In the genomic region with DNA sequence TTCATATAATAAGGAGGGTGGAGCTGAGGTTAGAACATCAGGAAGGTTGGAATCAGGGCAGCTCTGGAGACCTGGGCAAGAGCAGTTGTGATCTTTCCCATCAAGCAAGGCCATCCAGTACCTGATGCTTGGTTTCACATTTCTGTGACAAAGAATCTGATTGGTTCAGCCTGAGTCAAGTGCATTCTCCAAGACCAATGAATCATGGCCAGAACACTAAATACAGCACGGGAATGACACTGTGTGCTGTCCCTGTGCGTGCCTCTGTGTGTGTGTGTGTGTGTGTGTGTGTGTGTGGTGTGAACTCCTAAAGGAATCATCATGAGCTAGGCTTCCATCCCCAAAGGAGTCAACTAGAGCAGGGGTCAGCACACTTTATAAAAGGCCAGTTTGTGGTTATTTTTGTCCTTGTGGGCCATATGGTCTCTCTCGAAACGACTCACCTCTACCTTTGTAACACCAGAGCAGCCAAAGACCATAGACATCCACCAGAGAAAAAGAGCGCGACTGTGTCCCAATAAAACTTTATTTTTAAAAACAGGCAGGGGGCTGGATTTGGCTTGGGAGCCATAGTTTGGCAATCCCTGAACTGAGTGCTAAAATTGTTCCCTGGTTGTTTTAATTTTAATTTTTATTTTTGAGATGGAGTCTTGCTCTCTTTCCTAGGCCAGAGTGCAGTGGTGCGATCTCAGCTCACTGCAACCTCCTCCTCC, we compare ENCODE assay signal across 14 cellular contexts.
DNase-seq lines count a peak whose midpoint lies in the region; TF ChIP-seq lines count a peak whose summit lies in the region.
"Had no signal": no experiment of that assay in that cellular context is flagged by ENCODE, and none has a peak within 500 bp of the region (broad histone marks: within the 10 kb centered on the region; RNA-seq: fewer than 3 reads in every experiment).

No MANE protein-coding gene starts in this region.

- CTCF ChIA-PET in Caco-2 (lab: Charles Lee), result no interaction called here

- POLR2A ChIA-PET in Caco-2 (lab: Charles Lee), result no interaction called here

- no peak overlapping the region for H3K4me3 Mint-ChIP-seq in Caco-2 (ENCODE audit: unreplicated experiment)
- H3K4me3 Mint-ChIP-seq: activated CD4-positive, alpha-beta memory T cell treated with anti-CD3 and anti-CD28 coated beads, Interleukin-2, amount 10 ng/mL, durations not matched to agents 7 days and 5 days; HFFc6; stimulated activated naive CD8-positive, alpha-beta T cell treated with anti-CD3 and anti-CD28 coated beads, Interleukin-15, amount 100 ng/mL, for 72 hours had no signal

- no peaks in the 10 kb centered on the region for H3K36me3 Mint-ChIP-seq in Caco-2 (ENCODE audit: insufficient read depth, unreplicated experiment)

- H3K4me1 ChIP-seq in Caco-2, result peaks cover 3% of the 10 kb centered on the region; the same call in 1 of the 2 replicates

- H3K27ac Mint-ChIP-seq in Caco-2 (ENCODE audit: unreplicated experiment), result no peak overlapping the region
- H3K27ac Mint-ChIP-seq: activated CD4-positive, alpha-beta memory T cell treated with anti-CD3 and anti-CD28 coated beads, Interleukin-2, amount 10 ng/mL, durations not matched to agents 7 days and 5 days; HFFc6 had no signal

- peak; percentile 33 for DNase-seq in AG20443 (ENCODE audit: low spot score)
- peak; percentile 55 for DNase-seq in EH (ENCODE audit: low read depth)
- DNase-seq in NCI-H774 (lab: John Stamatoyannopoulos, UW), result peak; percentile 77
- peak; percentile 26 for DNase-seq in kidney epithelial cell (ENCODE audit: low read depth)
- DNase-seq in stimulated activated CD4-positive, alpha-beta T cell treated with anti-CD3 and anti-CD28 coated beads, Interleukin-2, amount 100 ng/mL, for 48 hours, result no peak
- no peak for DNase-seq in Caco-2
- DNase-seq in foreskin melanocyte, result no peak
- no peak for DNase-seq in GF-D8 (lab: John Stamatoyannopoulos, UW)
- DNase-seq: activated CD4-positive, alpha-beta memory T cell treated with anti-CD3 and anti-CD28 coated beads, Interleukin-2, amount 10 ng/mL, durations not matched to agents 7 days and 5 days; activated naive CD4-positive, alpha-beta T cell; HFFc6; stimulated activated naive CD8-positive, alpha-beta T cell treated with anti-CD3 and anti-CD28 coated beads, Interleukin-15, amount 100 ng/mL, for 72 hours had no signal

- intact Hi-C loops in Caco-2 (cut with micrococcal nuclease; ENCODE audit: unreplicated experiment), result no loop called here

- TF ChIP-seq CTCF in kidney epithelial cell (IDR thresholded peaks at IDR 0.05; ENCODE audit: insufficient read depth, low read length, poor library complexity, severe bottlenecking), result no peak
- TF ChIP-seq CTCF in Caco-2 (IDR thresholded peaks at IDR 0.05; ENCODE audit: insufficient read depth in 1 of 2, low read depth in 1 of 2, low read length in 1 of 2, severe bottlenecking in 1 of 2, unreplicated experiment in 1 of 2), result no peak

- H3K4me1 Mint-ChIP-seq in Caco-2 (ENCODE audit: low read depth, unreplicated experiment), result peaks cover 14% of the 10 kb centered on the region

- peaks cover 27% of the 10 kb centered on the region for H3K27me3 ChIP-seq in kidney epithelial cell (ENCODE audit: control insufficient read depth, insufficient read depth, low read length)
- no peaks in the 10 kb centered on the region for H3K27me3 ChIP-seq in Caco-2 (replicated peaks; ENCODE audit: control insufficient read depth, insufficient read depth, low read length)

- no peak overlapping the region for H3K4me3 ChIP-seq in kidney epithelial cell (ENCODE audit: low read depth, low read length)
- H3K4me3 ChIP-seq in Caco-2 (ENCODE audit: low read depth, low read length), result no peak overlapping the region
- H3K4me3 ChIP-seq: cardiac muscle cell, sigmoid colon had no signal

- no peaks in the 10 kb centered on the region for H3K9me3 Mint-ChIP-seq in Caco-2 (ENCODE audit: unreplicated experiment)
- H3K9me3 Mint-ChIP-seq: activated CD4-positive, alpha-beta memory T cell treated with anti-CD3 and anti-CD28 coated beads, Interleukin-2, amount 10 ng/mL, durations not matched to agents 7 days and 5 days; HFFc6; stimulated activated naive CD8-positive, alpha-beta T cell treated with anti-CD3 and anti-CD28 coated beads, Interleukin-15, amount 100 ng/mL, for 72 hours had no signal

- no peaks in the 10 kb centered on the region for H3K36me3 ChIP-seq in kidney epithelial cell (ENCODE audit: control insufficient read depth, insufficient read depth, low read length)
- no peaks in the 10 kb centered on the region for H3K36me3 ChIP-seq in Caco-2 (ENCODE audit: control insufficient read depth, insufficient read depth, low read length)
- H3K36me3 ChIP-seq: cardiac muscle cell, sigmoid colon had no signal

- no TSS peak for BruUV-seq in Caco-2 (replicated peaks; lab: Mats Ljungman, UMichigan)

- no peaks in the 10 kb centered on the region for H3K9me3 ChIP-seq in Caco-2
- H3K9me3 ChIP-seq: sigmoid colon had no signal

- H3K27me3 Mint-ChIP-seq in Caco-2 (ENCODE audit: insufficient read depth, unreplicated experiment), result no peaks in the 10 kb centered on the region

Comparison
In these comparisons a context has a peak if more than half of its experiments do, and no peak if none do; other contexts are left out.
1. DNase-seq: peak in AG20443 (single experiment), EH (single experiment), NCI-H774 (single experiment) and kidney epithelial cell (single experiment); none in stimulated activated CD4-positive, alpha-beta T cell treated with anti-CD3 and anti-CD28 coated beads, Interleukin-2, amount 100 ng/mL, for 48 hours (0 of 2), Caco-2 (0 of 2), foreskin melanocyte (single experiment) and GF-D8 (single experiment).